2 cellular contexts compared by ENCODE assay signal in genomic region chr3:138625707-138626365, GRCh38.
TF ChIP-seq lines count a peak whose summit lies in the region.

No MANE protein-coding gene starts in this region.

TF ChIP-seq in endothelial cell of umbilical vein, 7 proteins besides CTCF, POLR2A, EP300 and RAD21:
- TF ChIP-seq POLR2AphosphoS5 (IDR thresholded peaks at IDR 0.05; ENCODE audit: insufficient read depth, low read depth, low read length) (no peak), FOS (IDR thresholded peaks at IDR 0.05; ENCODE audit: borderline replicate concordance, insufficient read depth, low read length) (peak; percentile 53), GATA2 (IDR thresholded peaks at IDR 0.05; ENCODE audit: insufficient read depth, insufficient read length, low read depth, low read length) (no peak), JUN (IDR thresholded peaks at IDR 0.05; ENCODE audit: borderline replicate concordance, insufficient read depth, insufficient read length, low read depth) (peak; percentile 18), MYC (IDR thresholded peaks at IDR 0.05; ENCODE audit: low read depth, low read length) (no peak), EZH2 (IDR thresholded peaks at IDR 0.05; ENCODE audit: borderline replicate concordance, low read depth, low read length, severe bottlenecking) (no peak), MAX (IDR thresholded peaks at IDR 0.05; ENCODE audit: insufficient read depth, insufficient read length) (no peak)

TF ChIP-seq in GM23338, 12 proteins besides CTCF, POLR2A, EP300 and RAD21:
- TF ChIP-seq ZNF331 (CRISPR knock-in tag; IDR thresholded peaks at IDR 0.05; ENCODE audit: low read depth) (no peak), REST (IDR thresholded peaks at IDR 0.05; ENCODE audit: unreplicated experiment) (no peak)
